Comparison of ENCODE assay signal across 8 cellular contexts in genomic region chr2:38037757-38038615, GRCh38. TPM values are rescaled to one million over a fixed set of nuclear protein-coding genes. Genes with fewer than 3 reads are reported as not detected.
DNase-seq lines count a peak whose midpoint lies in the region; ATAC-seq and TF ChIP-seq lines count a peak whose summit lies in the region.

No MANE protein-coding gene starts in this region.

- peak overlapping the region in 57 of 59 donors; percentile 9 to 62 (median 44) for H3K4me3 ChIP-seq in dorsolateral prefrontal cortex

- H3K27ac ChIP-seq in dorsolateral prefrontal cortex = peak overlapping the region in 51 of 59 donors; percentile 4 to 80 (median 57)

- no peak overlapping the region for H3K27ac Mint-ChIP-seq in type B pancreatic cell

- TF ChIP-seq CTCF in dorsolateral prefrontal cortex (IDR thresholded peaks at IDR 0.05 in 54 of 56, conservative IDR thresholded peaks at IDR 0.05 in 2 of 56; ENCODE audit: low read depth in 1 of 56, partially characterized antibody in 56 of 56) (peak in 20 of 56 donors; percentile 9 to 44 (median 23)), type B pancreatic cell (conservative IDR thresholded peaks at IDR 0.05) (no peak)

- H3K27me3 Mint-ChIP-seq in type B pancreatic cell = peaks cover 34% of the 10 kb centered on the region

- peak overlapping the region; percentile 58 for H3K4me3 Mint-ChIP-seq in type B pancreatic cell

- peaks cover 3% of the 10 kb centered on the region for H3K9me3 Mint-ChIP-seq in type B pancreatic cell

- peaks cover 0 to 40% (median 0%) of the 10 kb centered on the region in 45 donors for H3K27me3 ChIP-seq in dorsolateral prefrontal cortex

- H3K4me1 Mint-ChIP-seq in type B pancreatic cell (ENCODE audit: unreplicated experiment) = peaks cover 24% of the 10 kb centered on the region

- DNase-seq in NCI-H748 (lab: John Stamatoyannopoulos, UW; ENCODE audit: unreplicated experiment) (peak; percentile 34), NCI-H748 treated with DMSO at 0.1 percent for 48 hours (lab: John Stamatoyannopoulos, UW) (no peak), LHCN-M2 (ENCODE audit: low read depth) (peak; percentile 53), dorsolateral prefrontal cortex (peak in 6 of 10 donors; percentile 10 to 61 (median 50)), middle frontal gyrus (ENCODE audit: extremely low spot score, low spot score) (peak; percentile 4), type B pancreatic cell (ENCODE audit: extremely low spot score, unreplicated experiment) (no peak), hippocampal formation (lab: John Stamatoyannopoulos, UW) (no peak)

- ATAC-seq in GM21619 (IDR thresholded peaks at IDR 0.05; ENCODE audit: unreplicated experiment) = peak; percentile 84

- intact Hi-C loops in dorsolateral prefrontal cortex (cut with DNase I) = no loop called here

- H3K36me3 Mint-ChIP-seq in type B pancreatic cell = no peaks in the 10 kb centered on the region

RNA-seq across cellular contexts. Expression of gene CYP1B1, which starts 38.0 kb away (rescaled TPM):
- total RNA-seq in LHCN-M2 (2014; rRNA removed) = 3.4 and 3.5 TPM in 2 replicates
- 0.90 TPM for polyA plus RNA-seq in LHCN-M2 (2012)
- total RNA-seq in dorsolateral prefrontal cortex = 10 to 100 TPM in 71 of 120 experiments, 1 to 10 TPM in 49; 3.5 to 70.6 (median 10.8) TPM
- total RNA-seq in type B pancreatic cell (ENCODE audit: low replicate concordance) = 176 and 360 TPM in 2 replicates

Comparison
In these comparisons a context has a peak if more than half of its experiments do, and no peak if none do; other contexts are left out.
1. DNase-seq: peak in NCI-H748 (single experiment), LHCN-M2 (single experiment), dorsolateral prefrontal cortex (6 of 10) and middle frontal gyrus (single experiment); none in NCI-H748 treated with DMSO at 0.1 percent for 48 hours (single experiment), type B pancreatic cell (single experiment) and hippocampal formation (0 of 2).